1 cellular context compared by ENCODE assay signal in the genomic region with DNA sequence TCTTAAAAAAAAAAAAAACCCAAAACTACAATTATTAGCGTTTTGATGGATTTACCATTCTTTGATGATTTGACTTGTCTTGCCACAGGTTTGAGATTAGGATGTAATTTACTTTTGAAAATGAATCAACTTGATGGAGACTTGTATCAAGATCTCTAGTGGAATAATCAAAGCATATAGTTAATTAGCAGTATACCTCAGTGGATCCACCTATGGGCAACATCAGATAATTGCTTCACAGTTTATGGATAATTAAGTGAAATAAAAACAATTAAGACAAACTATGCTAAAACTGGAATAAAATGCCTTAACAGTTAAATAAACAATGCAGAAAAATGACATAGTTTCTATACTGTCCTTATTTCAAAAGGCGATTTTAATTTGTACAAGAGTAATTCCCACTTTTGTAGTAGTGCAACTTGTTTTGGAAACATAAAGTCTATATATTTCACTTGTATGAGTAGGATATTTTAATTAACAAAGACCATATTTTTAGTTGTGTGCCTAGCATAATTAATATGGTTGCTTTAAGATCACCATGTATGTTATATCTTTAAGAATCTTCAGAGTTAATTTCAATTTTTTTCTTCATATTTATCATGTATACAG.
TF ChIP-seq lines count a peak whose summit lies in the region.

No MANE protein-coding gene starts in this region.

TF ChIP-seq in SK-N-SH, 30 proteins besides CTCF, POLR2A, EP300 and RAD21 (continued from another document):
- TF ChIP-seq REST (IDR thresholded peaks at IDR 0.05; ENCODE audit: low read depth, low read length) (no peak), GATA2 (CRISPR knock-in tag; IDR thresholded peaks at IDR 0.05) (no peak), SMC3 (IDR thresholded peaks at IDR 0.05; ENCODE audit: low read depth, low read length) (no peak), TEAD4 (IDR thresholded peaks at IDR 0.05; ENCODE audit: borderline replicate concordance, insufficient read depth) (no peak), POLR2AphosphoS5 (IDR thresholded peaks at IDR 0.05; ENCODE audit: low read depth, low read length) (no peak), MEF2A (IDR thresholded peaks at IDR 0.05; ENCODE audit: borderline replicate concordance, low read depth) (no peak), FOXJ3 (CRISPR knock-in tag; IDR thresholded peaks at IDR 0.05) (no peak)
- TF ChIP-seq, protein P1, sequence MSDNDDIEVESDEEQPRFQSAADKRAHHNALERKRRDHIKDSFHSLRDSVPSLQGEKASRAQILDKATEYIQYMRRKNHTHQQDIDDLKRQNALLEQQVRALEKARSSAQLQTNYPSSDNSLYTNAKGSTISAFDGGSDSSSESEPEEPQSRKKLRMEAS (IDR thresholded peaks at IDR 0.05; ENCODE audit: low read depth): no peak
